In genomic region chr10:77825965-77826364, GRCh38 we compare ENCODE assay signal across 1 cellular context.
TF ChIP-seq lines count a peak whose summit lies in the region.

No MANE protein-coding gene starts in this region.

TF ChIP-seq in GM23338, 12 proteins besides CTCF, POLR2A, EP300 and RAD21 (continued from another document):
- no peak for TF ChIP-seq JUNB (IDR thresholded peaks at IDR 0.05; ENCODE audit: unreplicated experiment)
- TF ChIP-seq ZNF331 (CRISPR knock-in tag; IDR thresholded peaks at IDR 0.05; ENCODE audit: low read depth), result no peak
- TF ChIP-seq, protein P1, sequence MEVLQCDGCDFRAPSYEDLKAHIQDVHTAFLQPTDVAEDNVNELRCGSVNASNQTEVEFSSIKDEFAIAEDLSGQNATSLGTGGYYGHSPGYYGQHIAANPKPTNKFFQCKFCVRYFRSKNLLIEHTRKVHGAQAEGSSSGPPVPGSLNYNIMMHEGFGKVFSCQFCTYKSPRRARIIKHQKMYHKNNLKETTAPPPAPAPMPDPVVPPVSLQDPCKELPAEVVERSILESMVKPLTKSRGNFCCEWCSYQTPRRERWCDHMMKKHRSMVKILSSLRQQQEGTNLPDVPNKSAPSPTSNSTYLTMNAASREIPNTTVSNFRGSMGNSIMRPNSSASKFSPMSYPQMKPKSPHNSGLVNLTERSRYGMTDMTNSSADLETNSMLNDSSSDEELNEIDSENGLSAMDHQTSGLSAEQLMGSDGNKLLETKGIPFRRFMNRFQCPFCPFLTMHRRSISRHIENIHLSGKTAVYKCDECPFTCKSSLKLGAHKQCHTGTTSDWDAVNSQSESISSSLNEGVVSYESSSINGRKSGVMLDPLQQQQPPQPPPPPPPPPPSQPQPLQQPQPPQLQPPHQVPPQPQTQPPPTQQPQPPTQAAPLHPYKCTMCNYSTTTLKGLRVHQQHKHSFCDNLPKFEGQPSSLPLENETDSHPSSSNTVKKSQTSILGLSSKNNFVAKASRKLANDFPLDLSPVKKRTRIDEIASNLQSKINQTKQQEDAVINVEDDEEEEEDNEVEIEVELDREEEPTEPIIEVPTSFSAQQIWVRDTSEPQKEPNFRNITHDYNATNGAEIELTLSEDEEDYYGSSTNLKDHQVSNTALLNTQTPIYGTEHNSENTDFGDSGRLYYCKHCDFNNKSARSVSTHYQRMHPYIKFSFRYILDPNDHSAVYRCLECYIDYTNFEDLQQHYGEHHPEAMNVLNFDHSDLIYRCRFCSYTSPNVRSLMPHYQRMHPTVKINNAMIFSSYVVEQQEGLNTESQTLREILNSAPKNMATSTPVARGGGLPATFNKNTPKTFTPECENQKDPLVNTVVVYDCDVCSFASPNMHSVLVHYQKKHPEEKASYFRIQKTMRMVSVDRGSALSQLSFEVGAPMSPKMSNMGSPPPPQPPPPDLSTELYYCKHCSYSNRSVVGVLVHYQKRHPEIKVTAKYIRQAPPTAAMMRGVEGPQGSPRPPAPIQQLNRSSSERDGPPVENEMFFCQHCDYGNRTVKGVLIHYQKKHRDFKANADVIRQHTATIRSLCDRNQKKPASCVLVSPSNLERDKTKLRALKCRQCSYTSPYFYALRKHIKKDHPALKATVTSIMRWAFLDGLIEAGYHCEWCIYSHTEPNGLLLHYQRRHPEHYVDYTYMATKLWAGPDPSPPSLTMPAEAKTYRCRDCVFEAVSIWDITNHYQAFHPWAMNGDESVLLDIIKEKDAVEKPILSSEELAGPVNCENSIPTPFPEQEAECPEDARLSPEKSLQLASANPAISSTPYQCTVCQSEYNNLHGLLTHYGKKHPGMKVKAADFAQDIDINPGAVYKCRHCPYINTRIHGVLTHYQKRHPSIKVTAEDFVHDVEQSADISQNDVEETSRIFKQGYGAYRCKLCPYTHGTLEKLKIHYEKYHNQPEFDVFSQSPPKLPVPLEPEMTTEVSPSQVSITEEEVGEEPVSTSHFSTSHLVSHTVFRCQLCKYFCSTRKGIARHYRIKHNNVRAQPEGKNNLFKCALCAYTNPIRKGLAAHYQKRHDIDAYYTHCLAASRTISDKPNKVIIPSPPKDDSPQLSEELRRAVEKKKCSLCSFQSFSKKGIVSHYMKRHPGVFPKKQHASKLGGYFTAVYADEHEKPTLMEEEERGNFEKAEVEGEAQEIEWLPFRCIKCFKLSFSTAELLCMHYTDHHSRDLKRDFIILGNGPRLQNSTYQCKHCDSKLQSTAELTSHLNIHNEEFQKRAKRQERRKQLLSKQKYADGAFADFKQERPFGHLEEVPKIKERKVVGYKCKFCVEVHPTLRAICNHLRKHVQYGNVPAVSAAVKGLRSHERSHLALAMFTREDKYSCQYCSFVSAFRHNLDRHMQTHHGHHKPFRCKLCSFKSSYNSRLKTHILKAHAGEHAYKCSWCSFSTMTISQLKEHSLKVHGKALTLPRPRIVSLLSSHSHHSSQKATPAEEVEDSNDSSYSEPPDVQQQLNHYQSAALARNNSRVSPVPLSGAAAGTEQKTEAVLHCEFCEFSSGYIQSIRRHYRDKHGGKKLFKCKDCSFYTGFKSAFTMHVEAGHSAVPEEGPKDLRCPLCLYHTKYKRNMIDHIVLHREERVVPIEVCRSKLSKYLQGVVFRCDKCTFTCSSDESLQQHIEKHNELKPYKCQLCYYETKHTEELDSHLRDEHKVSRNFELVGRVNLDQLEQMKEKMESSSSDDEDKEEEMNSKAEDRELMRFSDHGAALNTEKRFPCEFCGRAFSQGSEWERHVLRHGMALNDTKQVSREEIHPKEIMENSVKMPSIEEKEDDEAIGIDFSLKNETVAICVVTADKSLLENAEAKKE (CRISPR knock-in tag; IDR thresholded peaks at IDR 0.05), result no peak
- TF ChIP-seq REST (IDR thresholded peaks at IDR 0.05; ENCODE audit: unreplicated experiment), result no peak
- no peak for TF ChIP-seq ZNF114 (CRISPR knock-in tag; IDR thresholded peaks at IDR 0.05)
- no peak for TF ChIP-seq EZH2phosphoT487 (IDR thresholded peaks at IDR 0.05; ENCODE audit: unreplicated experiment)
